In the genomic region with DNA sequence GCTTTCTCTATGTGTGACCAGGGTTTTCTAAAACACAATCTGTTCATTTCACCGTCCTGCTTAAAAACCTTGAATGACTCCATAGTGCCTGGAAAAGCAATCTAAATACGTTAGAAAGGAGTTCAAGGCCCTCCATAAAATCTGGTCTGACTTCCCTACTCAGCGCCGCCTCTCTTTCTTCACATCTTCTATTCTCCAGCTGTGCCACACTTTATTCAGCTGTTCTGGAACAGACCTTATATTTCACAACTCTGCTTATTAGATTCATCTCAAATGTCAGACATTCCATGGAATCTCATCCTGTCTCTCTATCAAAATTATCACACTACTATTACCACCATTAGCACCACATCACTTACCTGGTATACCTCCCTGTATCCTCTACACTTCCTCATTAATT, we compare ENCODE assay signal across 19 cellular contexts. TPM values are rescaled to one million over a fixed set of nuclear protein-coding genes. Genes with fewer than 3 reads are reported as not detected.
DNase-seq lines count a peak whose midpoint lies in the region; ATAC-seq and TF ChIP-seq lines count a peak whose summit lies in the region.
"Had no signal": no experiment of that assay in that cellular context is flagged by ENCODE, and none has a peak within 500 bp of the region (broad histone marks: within the 10 kb centered on the region; RNA-seq: fewer than 3 reads in every experiment).

No MANE protein-coding gene starts in this region.

- no peak for TF ChIP-seq POLR2A in uterus (IDR thresholded peaks at IDR 0.05)

- no peak for TF ChIP-seq CTCF in AG10803 (conservative IDR thresholded peaks at IDR 0.05; ENCODE audit: low read length)
- TF ChIP-seq CTCF in uterus (IDR thresholded peaks at IDR 0.05): no peak

- intact Hi-C loops in Right ventricle myocardium inferior (cut with DNase I) (no loop called here), left cardiac atrium (cut with DNase I) (no loop called here), sciatic nerve (cut with DNase I) (no loop called here), uterus (cut with DNase I; ENCODE audit: low total_unique reads) (no loop called here)

- peak; percentile 53 for ATAC-seq in Right ventricle myocardium inferior
- ATAC-seq in left cardiac atrium: no peak
- ATAC-seq in sciatic nerve: peak; percentile 48
- no peak for ATAC-seq in HG03354 (IDR thresholded peaks at IDR 0.05; ENCODE audit: poor library complexity, severe bottlenecking, unreplicated experiment)
- ATAC-seq in stimulated activated naive CD8-positive, alpha-beta T cell treated with anti-CD3 and anti-CD28 coated beads, Interleukin-15, amount 100 ng/mL, for 72 hours: no peak
- ATAC-seq: A549 had no signal

- no peak overlapping the region for H3K4me3 Mint-ChIP-seq in stimulated activated naive CD8-positive, alpha-beta T cell treated with anti-CD3 and anti-CD28 coated beads, Interleukin-15, amount 100 ng/mL, for 72 hours
- H3K4me3 Mint-ChIP-seq: CD14-positive monocyte; CD4-positive, alpha-beta memory T cell had no signal

- H3K9me3 ChIP-seq in uterus: no peaks in the 10 kb centered on the region
- H3K9me3 ChIP-seq: A549, BLaER1, HAP-1 had no signal

- peaks cover 7% of the 10 kb centered on the region for H3K27me3 Mint-ChIP-seq in stimulated activated naive CD8-positive, alpha-beta T cell treated with anti-CD3 and anti-CD28 coated beads, Interleukin-15, amount 100 ng/mL, for 72 hours

- H3K9me3 Mint-ChIP-seq in stimulated activated naive CD8-positive, alpha-beta T cell treated with anti-CD3 and anti-CD28 coated beads, Interleukin-15, amount 100 ng/mL, for 72 hours: no peaks in the 10 kb centered on the region
- H3K9me3 Mint-ChIP-seq: CD14-positive monocyte; CD4-positive, alpha-beta memory T cell had no signal

- H3K27me3 ChIP-seq in uterus: no peaks in the 10 kb centered on the region
- H3K27me3 ChIP-seq: BLaER1 had no signal

- no peak overlapping the region for H3K27ac ChIP-seq in uterus
- H3K27ac ChIP-seq: 22Rv1, A549, BLaER1, GM23248, HL-60 had no signal

- H3K27ac Mint-ChIP-seq in stimulated activated naive CD8-positive, alpha-beta T cell treated with anti-CD3 and anti-CD28 coated beads, Interleukin-15, amount 100 ng/mL, for 72 hours: no peak overlapping the region
- H3K27ac Mint-ChIP-seq: CD14-positive monocyte; CD4-positive, alpha-beta memory T cell had no signal

- H3K36me3 ChIP-seq in uterus: no peaks in the 10 kb centered on the region
- H3K36me3 ChIP-seq: BLaER1, HAP-1 had no signal

- H3K4me3 ChIP-seq in AG10803 (ENCODE audit: low read length): no peak overlapping the region
- no peak overlapping the region for H3K4me3 ChIP-seq in uterus
- H3K4me3 ChIP-seq: A549, BLaER1, GM23248, HAP-1 had no signal

- no peaks in the 10 kb centered on the region for H3K4me1 ChIP-seq in uterus
- H3K4me1 ChIP-seq: A549, HAP-1 had no signal

- no peaks in the 10 kb centered on the region for H3K4me1 Mint-ChIP-seq in stimulated activated naive CD8-positive, alpha-beta T cell treated with anti-CD3 and anti-CD28 coated beads, Interleukin-15, amount 100 ng/mL, for 72 hours
- H3K4me1 Mint-ChIP-seq: CD14-positive monocyte; CD4-positive, alpha-beta memory T cell had no signal

- DNase-seq in Right ventricle myocardium inferior (ENCODE audit: missing footprints) (no peak), left cardiac atrium (no peak), AG10803 (ENCODE audit: low read depth) (peak; percentile 37), fibroblast of gingiva (ENCODE audit: low read depth) (peak; percentile 23), sciatic nerve (ENCODE audit: low spot score) (no peak), uterus (no peak)
- DNase-seq in stimulated activated naive CD8-positive, alpha-beta T cell treated with anti-CD3 and anti-CD28 coated beads, Interleukin-15, amount 100 ng/mL, for 72 hours: no peak
- DNase-seq: CD4-positive, alpha-beta memory T cell; DMS153; DMS79; GDM1; GM23248 had no signal

RNA-seq across cellular contexts. Expression of a gene that starts 19.8 kb away (rescaled TPM):
- total RNA-seq in Right ventricle myocardium inferior (41.7 TPM), left cardiac atrium (10 to 100 TPM; 45.3 to 49.4 TPM), sciatic nerve (90.2 TPM), uterus (100 to 1,000 TPM in 3 of 4 donors, 10 to 100 TPM in 1; 45.6 to 297 (median 135) TPM)

Comparison
In these comparisons a context has a peak if more than half of its experiments do, and no peak if none do; other contexts are left out.
1. ATAC-seq: peak in Right ventricle myocardium inferior (single experiment) and sciatic nerve (single experiment); none in left cardiac atrium (0 of 2), HG03354 (single experiment) and stimulated activated naive CD8-positive, alpha-beta T cell treated with anti-CD3 and anti-CD28 coated beads, Interleukin-15, amount 100 ng/mL, for 72 hours (single experiment).
2. DNase-seq: peak in AG10803 (single experiment) and fibroblast of gingiva (single experiment); none in Right ventricle myocardium inferior (single experiment), left cardiac atrium (single experiment), sciatic nerve (single experiment), stimulated activated naive CD8-positive, alpha-beta T cell treated with anti-CD3 and anti-CD28 coated beads, Interleukin-15, amount 100 ng/mL, for 72 hours (0 of 2) and uterus (0 of 2).